Comparison of ENCODE assay signal across 13 cellular contexts in genomic region chr9:113462781-113463286, GRCh38. TPM values are rescaled to one million over a fixed set of nuclear protein-coding genes. Genes with fewer than 3 reads are reported as not detected.
DNase-seq lines count a peak whose midpoint lies in the region; ATAC-seq, FAIRE-seq and TF ChIP-seq lines count a peak whose summit lies in the region.
"Had no signal": no experiment of that assay in that cellular context is flagged by ENCODE, and none has a peak within 500 bp of the region (broad histone marks: within the 10 kb centered on the region; RNA-seq: fewer than 3 reads in every experiment).

No MANE protein-coding gene starts in this region.

- H2BK12ac ChIP-seq in H1 (ENCODE audit: low read depth, low read length) = peak overlapping the region; percentile 10; the same call in 1 of the 2 replicates

- H3K4me3 ChIP-seq in HUES6 (ENCODE audit: low read depth, low read length) (peak overlapping the region; percentile 84), H1 (ENCODE audit: extremely low read depth in 1 of 4, insufficient read depth in 2 of 4, low read depth in 3 of 4, low read length in 4 of 4) (peak overlapping the region in 3 of 4 experiments; percentile 40 to 61 (median 52); a peak in 4 of 8 replicates), neural progenitor cell (peak overlapping the region; percentile 47)

- no peaks in the 10 kb centered on the region for H3K9me3 ChIP-seq in HUES6 (ENCODE audit: control insufficient read depth, insufficient read depth, low read depth, low read length)
- no peaks in the 10 kb centered on the region for H3K9me3 ChIP-seq in H1 (ENCODE audit: insufficient read depth in 2 of 2, low read depth in 1 of 2, low read length in 1 of 2)
- H3K9me3 ChIP-seq in neural progenitor cell (ENCODE audit: low read depth) = no peaks in the 10 kb centered on the region
- H3K9me3 ChIP-seq: psoas muscle had no signal

- TF ChIP-seq CTCF in C4-2B (conservative IDR thresholded peaks at IDR 0.05) = no peak
- TF ChIP-seq CTCF in H1 (IDR thresholded peaks at IDR 0.05; ENCODE audit: control extremely low read depth in 1 of 3, insufficient read depth in 1 of 3, low read depth in 1 of 3, low read length in 3 of 3) = no peak
- TF ChIP-seq CTCF in neural progenitor cell (IDR thresholded peaks at IDR 0.05) = no peak

- H3K27ac Mint-ChIP-seq in neural progenitor cell = no peak overlapping the region

- TF ChIP-seq RAD21 in H1 (IDR thresholded peaks at IDR 0.05 in 1 of 2, conservative IDR thresholded peaks at IDR 0.05 in 1 of 2; ENCODE audit: low read depth in 2 of 2, low read length in 2 of 2) = no peak

- no peak overlapping the region for H2BK15ac ChIP-seq in H1 (ENCODE audit: low read length)

- H3K14ac ChIP-seq in H1 (ENCODE audit: insufficient read length) = no peak overlapping the region

- no peak overlapping the region for H3K56ac ChIP-seq in H1 (replicated peaks; ENCODE audit: insufficient read length, low read depth, low read length)

- H3K23me2 ChIP-seq in H1 (ENCODE audit: low read depth, low read length) = peaks cover 6% of the 10 kb centered on the region; the same call in 1 of the 2 replicates

- ATAC-seq in HG03442 (IDR thresholded peaks at IDR 0.05; ENCODE audit: unreplicated experiment) = no peak

- no peak overlapping the region for H3K23ac ChIP-seq in H1 (ENCODE audit: insufficient read length)

- TF ChIP-seq EP300 in H1 (IDR thresholded peaks at IDR 0.05; ENCODE audit: borderline replicate concordance in 1 of 2, low read depth in 2 of 2, low read length in 2 of 2) = no peak

- peak overlapping the region; percentile 69 for H2AFZ ChIP-seq in H1 (ENCODE audit: low read length)
- H2AFZ ChIP-seq in neural progenitor cell (replicated peaks) = peak overlapping the region; percentile 63

- WGBS in H1 (ENCODE audit: extremely low coverage in 1 of 2, insufficient coverage in 1 of 2, insufficient read length in 1 of 2, insufficient replicate concordance in 2 of 2, low coverage in 1 of 2, low lambda C conversion rate in 2 of 2, missing lambda C conversion rate in 1 of 2), 2 experiments = 81% methylated on average over 11 of the region's 11 CpGs; no CpG with 5 or more reads in 1 of the 2 experiments

- peak overlapping the region; percentile 84; the same call in 1 of the 2 replicates for H3K18ac ChIP-seq in H1 (ENCODE audit: extremely low read depth, low read length)

- peaks cover 4% of the 10 kb centered on the region for H3K36me3 Mint-ChIP-seq in neural progenitor cell

- H3F3A ChIP-seq in neural progenitor cell (ENCODE audit: low read depth) = peaks cover 10% of the 10 kb centered on the region

- H3K4me1 ChIP-seq in HUES6 (ENCODE audit: control insufficient read depth, insufficient read depth, low read length) (peaks cover 18% of the 10 kb centered on the region), H1 (replicated peaks in 1 of 4; ENCODE audit: control insufficient read depth in 3 of 4, insufficient read depth in 4 of 4, low read length in 3 of 4) (peaks cover 0 to 10% (median 7%) of the 10 kb centered on the region in 4 experiments; a peak in 6 of 7 replicates), neural progenitor cell (peaks cover 20% of the 10 kb centered on the region)

- H2BK120ac ChIP-seq in H1 (replicated peaks; ENCODE audit: low read depth, low read length) = no peak overlapping the region

- H3K79me2 ChIP-seq in H1 (ENCODE audit: control insufficient read depth in 1 of 2, insufficient read depth in 2 of 2, low read length in 2 of 2) = no peaks in the 10 kb centered on the region
- no peaks in the 10 kb centered on the region for H3K79me2 ChIP-seq in neural progenitor cell (ENCODE audit: low read depth)

- H2BK5ac ChIP-seq in H1 (ENCODE audit: low read depth, low read length) = no peak overlapping the region

- no peak overlapping the region for H3K4ac ChIP-seq in H1 (replicated peaks; ENCODE audit: insufficient read length, low read depth, low read length)

- CTCF ChIA-PET in H1 (lab: Charles Lee; ENCODE audit: partially characterized antibody) = interaction anchor here (1.0 to 2.9 kb wide), 11 partner anchors 9 to 219 kb away, joined by 3 to 21 read pairs (median 4); no protein-coding TSS in a partner anchor

- H4K91ac ChIP-seq in H1 (replicated peaks; ENCODE audit: insufficient read length, low read length) = peak overlapping the region; percentile 32

- H3K4me3 Mint-ChIP-seq in neural progenitor cell = peak overlapping the region; percentile 3

- H3K9ac ChIP-seq in HUES6 (ENCODE audit: low read length) = no peak overlapping the region
- no peak overlapping the region for H3K9ac ChIP-seq in H1 (replicated peaks in 1 of 4; ENCODE audit: extremely low read depth in 1 of 4, low read depth in 3 of 4, low read length in 3 of 4)
- no peak overlapping the region for H3K9ac ChIP-seq in neural progenitor cell

- peaks cover 12% of the 10 kb centered on the region for H3K27me3 Mint-ChIP-seq in neural progenitor cell (ENCODE audit: insufficient read depth, low read depth)

- POLR2A ChIA-PET in H1 (lab: Charles Lee; ENCODE audit: partially characterized antibody) = interaction anchor here (0.8 to 1.3 kb wide), 4 partner anchors 10 to 132 kb away, joined by 3 read pairs; partner anchors contain the start of gene POLE3

- H4K20me1 ChIP-seq in H1 (replicated peaks in 1 of 2; ENCODE audit: control insufficient read depth in 1 of 2, insufficient read depth in 2 of 2, low read length in 2 of 2) (no peaks in the 10 kb centered on the region), neural progenitor cell (ENCODE audit: low read depth) (no peaks in the 10 kb centered on the region)

- H2AK5ac ChIP-seq in H1 (ENCODE audit: low read depth, low read length) = no peak overlapping the region

- FAIRE-seq in H1 (lab: Jason Lieb, UNC) = no peak

- H3K79me1 ChIP-seq in H1 (ENCODE audit: low read depth, low read length) = no peaks in the 10 kb centered on the region

- H3K27ac ChIP-seq in C4-2B (peak overlapping the region; percentile 98), HUES6 (ENCODE audit: low read depth, low read length) (no peak overlapping the region), H1 (ENCODE audit: low read depth, low read length) (no peak overlapping the region), neural progenitor cell (no peak overlapping the region)
- H3K27ac ChIP-seq: tibial nerve had no signal

- peaks cover 10% of the 10 kb centered on the region for H3K9me3 Mint-ChIP-seq in neural progenitor cell

- H3K4me1 Mint-ChIP-seq in neural progenitor cell = peaks cover 30% of the 10 kb centered on the region

- peaks cover 42% of the 10 kb centered on the region for H3K27me3 ChIP-seq in HUES6 (ENCODE audit: control insufficient read depth, insufficient read depth, low read length)
- H3K27me3 ChIP-seq in H1 (replicated peaks in 1 of 4; ENCODE audit: control insufficient read depth in 3 of 4, extremely low read depth in 1 of 4, insufficient read depth in 3 of 4, low read length in 3 of 4) = peaks cover 0 to 29% (median 19%) of the 10 kb centered on the region in 4 experiments; a peak in 6 of 7 replicates
- peaks cover 33% of the 10 kb centered on the region for H3K27me3 ChIP-seq in neural progenitor cell

- no peak overlapping the region; the same call in 1 of the 2 replicates for H2BK20ac ChIP-seq in H1 (ENCODE audit: low read length)

- no peak overlapping the region for H4K5ac ChIP-seq in H1 (ENCODE audit: insufficient read length, low read depth, low read length)

- peak overlapping the region; percentile 61 to 79 for H3K4me2 ChIP-seq in H1 (ENCODE audit: insufficient read depth in 1 of 2, low read depth in 2 of 2, low read length in 2 of 2)
- H3K4me2 ChIP-seq in neural progenitor cell = peak overlapping the region; percentile 83

- no peak for DNase-seq in H1 (ENCODE audit: low read depth in 1 of 2, low spot score in 2 of 2)
- DNase-seq in neural progenitor cell (ENCODE audit: low spot score) = peak; percentile 15
- no peak for DNase-seq in HK-2 (ENCODE audit: unreplicated experiment)
- DNase-seq in activated naive CD4-positive, alpha-beta T cell treated with anti-CD3 and anti-CD28 coated beads, Interleukin-2, amount 50 U/mL, for 16 hours = no peak
- no peak for DNase-seq in NCI-H2081 treated with DMSO at 0.1 percent for 48 hours (lab: John Stamatoyannopoulos, UW)
- DNase-seq: activated gamma-delta T cell; effector CD4-positive, alpha-beta T cell; EL had no signal

- H4K8ac ChIP-seq in H1 (ENCODE audit: extremely low read depth, insufficient read depth, low read length) = no peak overlapping the region; the same call in 1 of the 2 replicates

- no peaks in the 10 kb centered on the region for H3K36me3 ChIP-seq in HUES6 (ENCODE audit: control insufficient read depth, insufficient read depth, low read length)
- H3K36me3 ChIP-seq in H1 (ENCODE audit: control insufficient read depth in 2 of 4, insufficient read depth in 4 of 4, low read length in 3 of 4) = no peaks in the 10 kb centered on the region
- no peaks in the 10 kb centered on the region for H3K36me3 ChIP-seq in neural progenitor cell
- H3K36me3 ChIP-seq: tibial nerve had no signal

- TF ChIP-seq POLR2A in H1 (IDR thresholded peaks at IDR 0.05; ENCODE audit: control extremely low read depth in 1 of 2, low read depth in 2 of 2, low read length in 2 of 2) = no peak

RNA-seq across cellular contexts. Expression of gene RGS3, which starts 0.7 kb away (rescaled TPM):
- total RNA-seq in H1 (2021; fragmentation: NEBNext Ultra II Directional; extraction: Animal tissue kit (Norgen Biotek cat#: 25700)) = 18.2 TPM in 2 replicates
- polyA plus RNA-seq in H1 (2011; rRNA removed) = 12.6 and 15.1 TPM in 2 replicates
- 19.4 TPM for polyA plus RNA-seq in H1 (2011; cell fraction: cytosol; rRNA removed)
- 23.9 TPM for polyA plus RNA-seq in H1 (2011; cell fraction: nucleus; rRNA removed)
- 17.7 to 20.9 TPM (median 18.5 TPM) in 4 replicates for polyA plus RNA-seq in H1 (2012, experiment 1 of 2)
- polyA plus RNA-seq in H1 (2012, experiment 2 of 2) = 19.6 TPM
- polyA plus RNA-seq in H1 (2013, experiment 1 of 2) = 11.8 TPM
- polyA plus RNA-seq in H1 (2013, experiment 2 of 2) = 13.7 TPM
- 21.1 and 22.2 TPM in 2 replicates for polyA minus RNA-seq in H1 (2011; rRNA and poly(A)+ RNA removed)
- polyA minus RNA-seq in H1 (2011; cell fraction: cytosol; rRNA and poly(A)+ RNA removed) = 13.9 TPM
- 42.0 TPM for polyA minus RNA-seq in H1 (2011; cell fraction: nucleus; rRNA and poly(A)+ RNA removed)
- 30.3 and 39.9 TPM in 2 replicates for total RNA-seq in neural progenitor cell (ENCODE audit: low replicate concordance)

RNA-seq across cellular contexts. Expression of gene C9orf43, which starts 52.3 kb away (rescaled TPM):
- total RNA-seq in H1 (2021; fragmentation: NEBNext Ultra II Directional; extraction: Animal tissue kit (Norgen Biotek cat#: 25700)) = 0.36 and 0.52 TPM in 2 replicates
- polyA plus RNA-seq in H1 (2011; rRNA removed) = 0.35 and 0.44 TPM in 2 replicates
- polyA plus RNA-seq in H1 (2011; cell fraction: cytosol; rRNA removed) = 0.78 TPM
- polyA plus RNA-seq in H1 (2011; cell fraction: nucleus; rRNA removed) = 0.78 TPM
- 0.32 to 0.84 TPM (median 0.48 TPM) in 3 of 4 replicates, not detected in the other for polyA plus RNA-seq in H1 (2012, experiment 1 of 2)
- polyA plus RNA-seq in H1 (2012, experiment 2 of 2) = not detected
- polyA plus RNA-seq in H1 (2013, experiment 1 of 2) = 0.43 TPM
- 0.37 TPM for polyA plus RNA-seq in H1 (2013, experiment 2 of 2)
- polyA minus RNA-seq in H1 (2011; rRNA and poly(A)+ RNA removed) = 0.32 and 0.82 TPM in 2 replicates
- polyA minus RNA-seq in H1 (2011; cell fraction: cytosol; rRNA and poly(A)+ RNA removed) = 1.8 TPM
- 2.0 TPM for polyA minus RNA-seq in H1 (2011; cell fraction: nucleus; rRNA and poly(A)+ RNA removed)
- total RNA-seq in neural progenitor cell (ENCODE audit: low replicate concordance) = 0.50 and 1.3 TPM in 2 replicates

RNA-seq across cellular contexts. Expression of gene POLE3, which starts 52.4 kb away (rescaled TPM):
- 49.1 and 52.7 TPM in 2 replicates for total RNA-seq in H1 (2021; fragmentation: NEBNext Ultra II Directional; extraction: Animal tissue kit (Norgen Biotek cat#: 25700))
- 52.2 and 77.3 TPM in 2 replicates for polyA plus RNA-seq in H1 (2011; rRNA removed)
- 73.0 TPM for polyA plus RNA-seq in H1 (2011; cell fraction: cytosol; rRNA removed)
- 36.8 TPM for polyA plus RNA-seq in H1 (2011; cell fraction: nucleus; rRNA removed)
- 47.0 to 55.8 TPM (median 47.5 TPM) in 4 replicates for polyA plus RNA-seq in H1 (2012, experiment 1 of 2)
- 27.8 TPM for polyA plus RNA-seq in H1 (2012, experiment 2 of 2)
- 53.5 TPM for polyA plus RNA-seq in H1 (2013, experiment 1 of 2)
- 56.1 TPM for polyA plus RNA-seq in H1 (2013, experiment 2 of 2)
- polyA minus RNA-seq in H1 (2011; rRNA and poly(A)+ RNA removed) = 27.5 and 30.8 TPM in 2 replicates
- 11.4 TPM for polyA minus RNA-seq in H1 (2011; cell fraction: cytosol; rRNA and poly(A)+ RNA removed)
- polyA minus RNA-seq in H1 (2011; cell fraction: nucleus; rRNA and poly(A)+ RNA removed) = 27.7 TPM
- total RNA-seq in neural progenitor cell (ENCODE audit: low replicate concordance) = 48.2 and 57.8 TPM in 2 replicates
